23 cellular contexts compared by ENCODE assay signal in genomic region chr4:122005064-122005755, GRCh38. TPM values are rescaled to one million over a fixed set of nuclear protein-coding genes. Genes with fewer than 3 reads are reported as not detected.
DNase-seq lines count a peak whose midpoint lies in the region; ATAC-seq and TF ChIP-seq lines count a peak whose summit lies in the region.
"Had no signal": no experiment of that assay in that cellular context is flagged by ENCODE, and none has a peak within 500 bp of the region (broad histone marks: within the 10 kb centered on the region; RNA-seq: fewer than 3 reads in every experiment).

No MANE protein-coding gene starts in this region.

- DNase-seq in AG04450 (ENCODE audit: low read depth, low spot score) (peak; percentile 80), Karpas-422 (no peak), chondrocyte (ENCODE audit: low spot score) (no peak), inferior parietal cortex (ENCODE audit: extremely low spot score) (peak; percentile 47)
- no peak for DNase-seq in activated CD4-positive, alpha-beta T cell treated with anti-CD3 and anti-CD28 coated beads, Interleukin-2, amount 10 ng/mL, durations not matched to agents 7 days and 5 days
- DNase-seq: activated CD4-positive, alpha-beta memory T cell treated with anti-CD3 and anti-CD28 coated beads for 36 hours; activated T-cell treated with anti-CD3 and anti-CD28 coated beads, Interleukin-2, amount 50 U/mL, for 24 hours; CD4-positive, alpha-beta memory T cell; DMS79 treated with DMSO at 0.1 percent for 48 hours; effector CD4-positive, alpha-beta T cell; NCI-H2081; stimulated activated CD4-positive, alpha-beta T cell treated with anti-CD3 and anti-CD28 coated beads, Interleukin-12 subunit alpha, Interleukin-12 subunit beta, amount 100 ng/mL, for 4 hours; T-helper 1 cell; trophoblast cell had no signal

- POLR2A ChIA-PET in AG04450 (lab: Yijun Ruan, JAX) = interaction anchor here (0.6 to 1.4 kb wide), 3 partner anchors 12 to 176 kb away, joined by 3 to 5 read pairs (median 4); no protein-coding TSS in a partner anchor
- POLR2A ChIA-PET in activated CD4-positive, alpha-beta T cell treated with anti-CD3 and anti-CD28 coated beads, Interleukin-2, amount 10 ng/mL, durations not matched to agents 7 days and 5 days (lab: Charles Lee) = no interaction called here

- H3K4me1 ChIP-seq in Karpas-422 (ENCODE audit: low read length) = peaks cover 35% of the 10 kb centered on the region

- no peaks in the 10 kb centered on the region for H4K20me1 ChIP-seq in Karpas-422 (ENCODE audit: insufficient read depth, low read depth, low read length)

- H3K27me3 Mint-ChIP-seq in chondrocyte (ENCODE audit: low read depth) = peaks cover 20% of the 10 kb centered on the region
- H3K27me3 Mint-ChIP-seq in activated CD4-positive, alpha-beta T cell treated with anti-CD3 and anti-CD28 coated beads, Interleukin-2, amount 10 ng/mL, durations not matched to agents 7 days and 5 days = peaks cover 13% of the 10 kb centered on the region

- no peaks in the 10 kb centered on the region for H3K79me2 ChIP-seq in Karpas-422 (ENCODE audit: low read length)

- H3K36me3 ChIP-seq in Karpas-422 (ENCODE audit: insufficient read depth, low read length) = no peaks in the 10 kb centered on the region

- no peak overlapping the region for H3K4me3 Mint-ChIP-seq in chondrocyte (ENCODE audit: unreplicated experiment)
- H3K4me3 Mint-ChIP-seq in activated CD4-positive, alpha-beta T cell treated with anti-CD3 and anti-CD28 coated beads, Interleukin-2, amount 10 ng/mL, durations not matched to agents 7 days and 5 days = no peak overlapping the region
- H3K4me3 Mint-ChIP-seq: activated CD4-positive, alpha-beta memory T cell treated with anti-CD3 and anti-CD28 coated beads for 36 hours; activated T-cell treated with anti-CD3 and anti-CD28 coated beads, Interleukin-2, amount 50 U/mL, for 24 hours; CD4-positive, alpha-beta memory T cell; IgD-negative memory B cell; mesothelial cell of epicardium; neural crest cell; stimulated activated effector memory CD8-positive, alpha-beta T cell treated with anti-CD3 and anti-CD28 coated beads, Interleukin-12 subunit alpha, Interleukin-12 subunit beta, amount 100 ng/mL, for 72 hours had no signal

- H3K9me2 ChIP-seq in Karpas-422 (replicated peaks; ENCODE audit: insufficient read depth, low read length) = no peaks in the 10 kb centered on the region

- TF ChIP-seq CTCF in AG04450 (IDR thresholded peaks at IDR 0.05; ENCODE audit: low read depth, low read length) (no peak), chondrocyte (IDR thresholded peaks at IDR 0.05) (no peak)

- H3K4me3 ChIP-seq in AG04450 (ENCODE audit: low read depth, low read length) (no peak overlapping the region), Karpas-422 (ENCODE audit: low read length) (no peak overlapping the region)

- peak overlapping the region; percentile 43 for H3K27ac Mint-ChIP-seq in chondrocyte (ENCODE audit: unreplicated experiment)
- H3K27ac Mint-ChIP-seq in activated CD4-positive, alpha-beta T cell treated with anti-CD3 and anti-CD28 coated beads, Interleukin-2, amount 10 ng/mL, durations not matched to agents 7 days and 5 days = no peak overlapping the region
- H3K27ac Mint-ChIP-seq: activated CD4-positive, alpha-beta memory T cell treated with anti-CD3 and anti-CD28 coated beads for 36 hours; activated naive CD4-positive, alpha-beta T cell treated with anti-CD3 and anti-CD28 coated beads, Interleukin-2, amount 50 U/mL, for 72 hours; activated T-cell treated with anti-CD3 and anti-CD28 coated beads, Interleukin-2, amount 50 U/mL, for 24 hours; CD4-positive, alpha-beta memory T cell; IgD-negative memory B cell; mesothelial cell of epicardium; stimulated activated effector memory CD8-positive, alpha-beta T cell treated with anti-CD3 and anti-CD28 coated beads, Interleukin-12 subunit alpha, Interleukin-12 subunit beta, amount 100 ng/mL, for 72 hours had no signal

- H3K9me3 ChIP-seq in AG04450 (ENCODE audit: control insufficient read depth, insufficient read depth, low read length) (no peaks in the 10 kb centered on the region; the same call in 1 of the 2 replicates), Karpas-422 (ENCODE audit: low read length) (no peaks in the 10 kb centered on the region)

- H3K9ac ChIP-seq in Karpas-422 (ENCODE audit: low read length) = no peak overlapping the region

- H3K27ac ChIP-seq in AG04450 (ENCODE audit: low read depth, low read length) (peak overlapping the region; percentile 35), Karpas-422 (ENCODE audit: low read length) (no peak overlapping the region)
- H3K27ac ChIP-seq: RWPE1 had no signal

- peak overlapping the region; percentile 65; the same call in 1 of the 2 replicates for H2AFZ ChIP-seq in Karpas-422 (ENCODE audit: low read length)

- H3K27me3 ChIP-seq in AG04450 (ENCODE audit: control insufficient read depth, insufficient read depth, low read length) = no peaks in the 10 kb centered on the region
- H3K27me3 ChIP-seq in Karpas-422 (ENCODE audit: low read length) = no peaks in the 10 kb centered on the region

- CTCF ChIA-PET in AG04450 (lab: Charles Lee) = interaction anchor here (1.1 kb wide), 1 partner anchor 53 kb away, joined by 3 read pairs; the partner anchor contains the start of gene TRPC3
- CTCF ChIA-PET in activated CD4-positive, alpha-beta T cell treated with anti-CD3 and anti-CD28 coated beads, Interleukin-2, amount 10 ng/mL, durations not matched to agents 7 days and 5 days (lab: Charles Lee) = interaction anchor here (1.4 kb wide), 1 partner anchor 8 kb away, joined by 4 read pairs; no protein-coding TSS in a partner anchor

- H3K4me1 Mint-ChIP-seq in chondrocyte (ENCODE audit: low read depth) = peaks cover 8% of the 10 kb centered on the region
- H3K4me1 Mint-ChIP-seq in activated CD4-positive, alpha-beta T cell treated with anti-CD3 and anti-CD28 coated beads, Interleukin-2, amount 10 ng/mL, durations not matched to agents 7 days and 5 days = peaks cover 7% of the 10 kb centered on the region
- H3K4me1 Mint-ChIP-seq: IgD-negative memory B cell, mesothelial cell of epicardium had no signal

- H3K4me2 ChIP-seq in Karpas-422 (ENCODE audit: low read depth, low read length, poor library complexity, severe bottlenecking) = peak overlapping the region; percentile 62

- no peak for ATAC-seq in HG02870 (IDR thresholded peaks at IDR 0.05; ENCODE audit: unreplicated experiment)
- no peak for ATAC-seq in HG03175 (IDR thresholded peaks at IDR 0.05; ENCODE audit: unreplicated experiment)
- ATAC-seq in GM19463 (IDR thresholded peaks at IDR 0.05; ENCODE audit: unreplicated experiment) = no peak
- ATAC-seq: activated naive CD4-positive, alpha-beta T cell treated with anti-CD3 and anti-CD28 coated beads, Interleukin-2, amount 50 U/mL, for 72 hours; stimulated activated effector memory CD8-positive, alpha-beta T cell treated with anti-CD3 and anti-CD28 coated beads, Interleukin-12 subunit alpha, Interleukin-12 subunit beta, amount 100 ng/mL, for 72 hours had no signal

- no peaks in the 10 kb centered on the region for H3K9me3 Mint-ChIP-seq in chondrocyte (ENCODE audit: low read depth)
- H3K9me3 Mint-ChIP-seq in activated CD4-positive, alpha-beta T cell treated with anti-CD3 and anti-CD28 coated beads, Interleukin-2, amount 10 ng/mL, durations not matched to agents 7 days and 5 days = no peaks in the 10 kb centered on the region
- H3K9me3 Mint-ChIP-seq: activated CD4-positive, alpha-beta memory T cell treated with anti-CD3 and anti-CD28 coated beads for 36 hours; activated naive CD4-positive, alpha-beta T cell treated with anti-CD3 and anti-CD28 coated beads, Interleukin-2, amount 50 U/mL, for 72 hours; activated T-cell treated with anti-CD3 and anti-CD28 coated beads, Interleukin-2, amount 50 U/mL, for 24 hours; CD4-positive, alpha-beta memory T cell; IgD-negative memory B cell; mesothelial cell of epicardium; stimulated activated effector memory CD8-positive, alpha-beta T cell treated with anti-CD3 and anti-CD28 coated beads, Interleukin-12 subunit alpha, Interleukin-12 subunit beta, amount 100 ng/mL, for 72 hours had no signal

- H3K36me3 Mint-ChIP-seq in chondrocyte (ENCODE audit: low read depth) = no peaks in the 10 kb centered on the region
- no peaks in the 10 kb centered on the region for H3K36me3 Mint-ChIP-seq in activated CD4-positive, alpha-beta T cell treated with anti-CD3 and anti-CD28 coated beads, Interleukin-2, amount 10 ng/mL, durations not matched to agents 7 days and 5 days (ENCODE audit: low read depth)
- H3K36me3 Mint-ChIP-seq: activated CD4-positive, alpha-beta memory T cell treated with anti-CD3 and anti-CD28 coated beads for 36 hours; activated naive CD4-positive, alpha-beta T cell treated with anti-CD3 and anti-CD28 coated beads, Interleukin-2, amount 50 U/mL, for 72 hours; CD4-positive, alpha-beta memory T cell; IgD-negative memory B cell; mesothelial cell of epicardium; stimulated activated effector memory CD8-positive, alpha-beta T cell treated with anti-CD3 and anti-CD28 coated beads, Interleukin-12 subunit alpha, Interleukin-12 subunit beta, amount 100 ng/mL, for 72 hours had no signal

RNA-seq across cellular contexts. Expression of gene TRPC3, which starts 53.4 kb away (rescaled TPM):
- 2.1 and 2.3 TPM in 2 replicates for polyA plus RNA-seq in AG04450 (2011; rRNA removed)
- 2.8 and 3.0 TPM in 2 replicates for polyA minus RNA-seq in AG04450 (2011; rRNA and poly(A)+ RNA removed)
- not detected in 2 replicates for total RNA-seq in Karpas-422 (2014; rRNA removed; shearing (Covaris generic); ENCODE audit: low replicate concordance)
- total RNA-seq in chondrocyte = 0.20 to 0.39 TPM in 2 of 3 replicates, not detected in the other
- under 1 TPM; 0.85 to 0.94 TPM for total RNA-seq in activated CD4-positive, alpha-beta T cell treated with anti-CD3 and anti-CD28 coated beads, Interleukin-2, amount 10 ng/mL, durations not matched to agents 7 days and 5 days
- total RNA-seq: CD4-positive, alpha-beta memory T cell had no signal
- polyA plus RNA-seq: CD4-positive, alpha-beta memory T cell; IgD-negative memory B cell had no signal

Comparison
In these comparisons a context has a peak if more than half of its experiments do, and no peak if none do; other contexts are left out.
1. DNase-seq: peak in AG04450 (single experiment) and inferior parietal cortex (single experiment); none in Karpas-422 (single experiment), chondrocyte (single experiment) and activated CD4-positive, alpha-beta T cell treated with anti-CD3 and anti-CD28 coated beads, Interleukin-2, amount 10 ng/mL, durations not matched to agents 7 days and 5 days (single experiment).